ENCODE assay signal across 9 cellular contexts in genomic region chr19:45878043-45878794, GRCh38. TPM values are rescaled to one million over a fixed set of nuclear protein-coding genes. Genes with fewer than 3 reads are reported as not detected.
DNase-seq lines count a peak whose midpoint lies in the region; ATAC-seq, FAIRE-seq and TF ChIP-seq lines count a peak whose summit lies in the region.
"Had no signal": no experiment of that assay in that cellular context is flagged by ENCODE, and none has a peak within 500 bp of the region (broad histone marks: within the 10 kb centered on the region; RNA-seq: fewer than 3 reads in every experiment).

No MANE protein-coding gene starts in this region.

- no peak for FAIRE-seq in GM12892 (lab: Jason Lieb, UNC)
- FAIRE-seq: keratinocyte had no signal

- no peaks in the 10 kb centered on the region for H3K9me3 Mint-ChIP-seq in activated naive CD4-positive, alpha-beta T cell treated with anti-CD3 and anti-CD28 coated beads, Interleukin-2, amount 50 U/mL, for 24 hours
- H3K9me3 Mint-ChIP-seq: stimulated activated memory B cell treated with anti-CD40 and anti-IgM and Interleukin-4, amounts not matched to agents 10 μg/mL and 1 μg/mL and 100 μg/mL, for 72 hours had no signal

- H3K27me3 ChIP-seq in upper lobe of left lung = peaks cover 0 to 4% (median 0%) of the 10 kb centered on the region in 4 donors

- peaks cover 22% of the 10 kb centered on the region for H3K4me1 Mint-ChIP-seq in activated naive CD4-positive, alpha-beta T cell treated with anti-CD3 and anti-CD28 coated beads, Interleukin-2, amount 50 U/mL, for 24 hours

- TF ChIP-seq EP300 in upper lobe of left lung (IDR thresholded peaks at IDR 0.05) = no peak

- H3K4me3 Mint-ChIP-seq in activated naive CD4-positive, alpha-beta T cell treated with anti-CD3 and anti-CD28 coated beads, Interleukin-2, amount 50 U/mL, for 24 hours = peak overlapping the region; percentile 34
- H3K4me3 Mint-ChIP-seq: stimulated activated memory B cell treated with anti-CD40 and anti-IgM and Interleukin-4, amounts not matched to agents 10 μg/mL and 1 μg/mL and 100 μg/mL, for 72 hours had no signal

- peaks cover under 1% of the 10 kb centered on the region for H3K36me3 Mint-ChIP-seq in activated naive CD4-positive, alpha-beta T cell treated with anti-CD3 and anti-CD28 coated beads, Interleukin-2, amount 50 U/mL, for 24 hours

- no peaks in the 10 kb centered on the region for H3K36me3 ChIP-seq in upper lobe of left lung

- no peak for DNase-seq in activated naive CD4-positive, alpha-beta T cell (lab: John Stamatoyannopoulos, UW)
- DNase-seq in left lobe of liver (ENCODE audit: low spot score) (peak; percentile 94), upper lobe of left lung (peak; percentile 59 to 60), GM12892 (ENCODE audit: insufficient read length) (no peak)
- DNase-seq: activated gamma-delta T cell had no signal

- H3K27me3 Mint-ChIP-seq in activated naive CD4-positive, alpha-beta T cell treated with anti-CD3 and anti-CD28 coated beads, Interleukin-2, amount 50 U/mL, for 24 hours = peaks cover 6% of the 10 kb centered on the region

- peaks cover 16 to 29% (median 24%) of the 10 kb centered on the region in 4 donors for H3K4me1 ChIP-seq in upper lobe of left lung

- no peak for TF ChIP-seq POLR2A in upper lobe of left lung (IDR thresholded peaks at IDR 0.05)
- TF ChIP-seq POLR2A in GM12892 (IDR thresholded peaks at IDR 0.05; ENCODE audit: low read depth, low read length) = no peak

- peak; percentile 46 for ATAC-seq in left lobe of liver
- peak in 1 of 2 donors; percentile 15 for ATAC-seq in upper lobe of left lung (ENCODE audit: low FRiP score in 2 of 2)
- ATAC-seq in GM18520 (IDR thresholded peaks at IDR 0.05; ENCODE audit: unreplicated experiment) = no peak
- ATAC-seq: stimulated activated memory B cell treated with anti-CD40 and anti-IgM and Interleukin-4, amounts not matched to agents 10 μg/mL and 1 μg/mL and 100 μg/mL, for 72 hours had no signal

- peak overlapping the region in 1 of 4 donors; percentile 18 for H3K27ac ChIP-seq in upper lobe of left lung

- H3K27ac Mint-ChIP-seq in activated naive CD4-positive, alpha-beta T cell treated with anti-CD3 and anti-CD28 coated beads, Interleukin-2, amount 50 U/mL, for 24 hours = no peak overlapping the region
- H3K27ac Mint-ChIP-seq: stimulated activated memory B cell treated with anti-CD40 and anti-IgM and Interleukin-4, amounts not matched to agents 10 μg/mL and 1 μg/mL and 100 μg/mL, for 72 hours had no signal

- no peak overlapping the region for H3K4me3 ChIP-seq in upper lobe of left lung

- no peaks in the 10 kb centered on the region for H3K9me3 ChIP-seq in upper lobe of left lung

- 66 to 67% methylated on average over 9 to 11 of the region's 11 CpGs for WGBS in upper lobe of left lung, 2 donors

- TF ChIP-seq CTCF in upper lobe of left lung (IDR thresholded peaks at IDR 0.05) = no peak

RNA-seq across cellular contexts. Expression of gene IRF2BP1, which starts 7.7 kb away (rescaled TPM):
- total RNA-seq in left lobe of liver (19.5 TPM), upper lobe of left lung (10 to 100 TPM; 23.2 to 36.5 (median 30.5) TPM)
- polyA plus RNA-seq in GM12892 (2012; ENCODE audit: missing spikeins) = 1.3 TPM

RNA-seq across cellular contexts. Expression of gene FOXA3, which starts 14.1 kb away (rescaled TPM):
- total RNA-seq in left lobe of liver = 31.6 TPM
- 1 to 10 TPM in 1 of 6 donors, under 1 TPM in 2, not detected in 3; 0.46 to 1.2 (median 0.46) TPM for total RNA-seq in upper lobe of left lung
- 0.34 TPM for polyA plus RNA-seq in GM12892 (2012; ENCODE audit: missing spikeins)
- polyA plus RNA-seq: keratinocyte had no signal

RNA-seq across cellular contexts. Expression of gene SYMPK, which starts 15.3 kb away (rescaled TPM):
- 45.9 TPM for total RNA-seq in left lobe of liver
- 100 to 1,000 TPM in 2 of 6 donors, 10 to 100 TPM in 4; 35.0 to 345 (median 76.0) TPM for total RNA-seq in upper lobe of left lung
- polyA plus RNA-seq in GM12892 (2012; ENCODE audit: missing spikeins) = 61.2 TPM

RNA-seq across cellular contexts. Expression of gene MYPOP, which starts 24.2 kb away (rescaled TPM):
- total RNA-seq in left lobe of liver = 5.0 TPM
- 10 to 100 TPM in 2 of 6 donors, 1 to 10 TPM in 4; 2.3 to 13.6 (median 9.2) TPM for total RNA-seq in upper lobe of left lung
- polyA plus RNA-seq in GM12892 (2012; ENCODE audit: missing spikeins) = 1.7 TPM

RNA-seq across cellular contexts. Expression of gene NANOS2, which starts 36.4 kb away (rescaled TPM):
- not detected for total RNA-seq in left lobe of liver
- total RNA-seq in upper lobe of left lung = not detected
- polyA plus RNA-seq in GM12892 (2012; ENCODE audit: missing spikeins) = not detected
- polyA plus RNA-seq: keratinocyte had no signal

Comparison
In these comparisons a context has a peak if more than half of its experiments do, and no peak if none do; other contexts are left out.
1. DNase-seq: peak in left lobe of liver (single experiment) and upper lobe of left lung (2 of 2); none in activated naive CD4-positive, alpha-beta T cell (0 of 4) and GM12892 (single experiment).
2. RNA of gene FOXA3, which starts 14.1 kb away (total RNA-seq): 31.6 TPM in left lobe of liver (single experiment); 0.46 to 1.2 TPM in upper lobe of left lung; every median in the first group is over 10 times any median in the second.